9 cellular contexts compared by ENCODE assay signal in genomic region chr12:22018860-22019259, GRCh38. TPM values are rescaled to one million over a fixed set of nuclear protein-coding genes. Genes with fewer than 3 reads are reported as not detected.
A peak's percentile ranks its signal among the peaks of the same experiment; 100 is the strongest.
DNase-seq lines count a peak whose midpoint lies in the region; ATAC-seq, FAIRE-seq and TF ChIP-seq lines count a peak whose summit lies in the region.
"Had no signal": no experiment of that assay in that cellular context is flagged by ENCODE, and none has a peak within 500 bp of the region (broad histone marks: within the 10 kb centered on the region; RNA-seq: fewer than 3 reads in every experiment).

No MANE protein-coding gene starts in this region.

- no peak overlapping the region for H3K27ac ChIP-seq in DND-41 (ENCODE audit: low read length)

- no peaks in the 10 kb centered on the region for H4K20me1 ChIP-seq in DND-41 (ENCODE audit: insufficient read depth, low read length)
- H4K20me1 ChIP-seq in Loucy (ENCODE audit: insufficient read depth, low read length, poor library complexity, severe bottlenecking) = no peaks in the 10 kb centered on the region

- H3K4me1 ChIP-seq in DND-41 (ENCODE audit: insufficient read depth, low read length) = no peaks in the 10 kb centered on the region
- no peaks in the 10 kb centered on the region for H3K4me1 ChIP-seq in Loucy (ENCODE audit: insufficient read depth, low read length, poor library complexity, severe bottlenecking)

- peaks cover 8% of the 10 kb centered on the region for H3K4me1 Mint-ChIP-seq in osteocyte (ENCODE audit: unreplicated experiment)
- no peaks in the 10 kb centered on the region for H3K4me1 Mint-ChIP-seq in activated naive CD4-positive, alpha-beta T cell treated with anti-CD3 and anti-CD28 coated beads for 36 hours (ENCODE audit: low read depth)

- CTCF ChIA-PET in activated naive CD4-positive, alpha-beta T cell treated with anti-CD3 and anti-CD28 coated beads for 36 hours (lab: Charles Lee) = interaction anchor here (0.8 to 2.1 kb wide), 13 partner anchors 10 to 338 kb away, joined by 3 to 41 read pairs (median 3); no protein-coding TSS in a partner anchor

- H3K9me3 Mint-ChIP-seq in osteocyte (ENCODE audit: unreplicated experiment) = no peaks in the 10 kb centered on the region
- peaks cover 9% of the 10 kb centered on the region for H3K9me3 Mint-ChIP-seq in activated naive CD4-positive, alpha-beta T cell treated with anti-CD3 and anti-CD28 coated beads for 36 hours

- H3K9me2 ChIP-seq in Loucy (replicated peaks; ENCODE audit: low read depth, low read length) = no peaks in the 10 kb centered on the region

- H2AFZ ChIP-seq in DND-41 (ENCODE audit: low read depth, low read length) (no peak overlapping the region), Loucy (ENCODE audit: low read length) (no peak overlapping the region)

- TF ChIP-seq CTCF in DND-41 (IDR thresholded peaks at IDR 0.05; ENCODE audit: borderline replicate concordance, extremely low read depth, low read length, poor library complexity, severe bottlenecking) (peak; percentile 51), Loucy (conservative IDR thresholded peaks at IDR 0.05; ENCODE audit: low read length) (peak; percentile 72), osteocyte (IDR thresholded peaks at IDR 0.05) (peak; percentile 57)

- H3K79me2 ChIP-seq in DND-41 (ENCODE audit: insufficient read depth, low read length) (no peaks in the 10 kb centered on the region), Loucy (ENCODE audit: insufficient read depth, low read length) (no peaks in the 10 kb centered on the region)

- H3K9me3 ChIP-seq in DND-41 (ENCODE audit: insufficient read depth, low read length, severe bottlenecking) (peaks cover 9% of the 10 kb centered on the region), Loucy (ENCODE audit: insufficient read depth, low read depth, low read length) (peaks cover 6% of the 10 kb centered on the region; the same call in 1 of the 2 replicates)

- H3K4me2 ChIP-seq in DND-41 (ENCODE audit: insufficient read depth, low read length) (no peak overlapping the region), Loucy (ENCODE audit: low read depth, low read length, poor library complexity, severe bottlenecking) (no peak overlapping the region)

- H3K27me3 Mint-ChIP-seq in osteocyte (ENCODE audit: unreplicated experiment) = peaks cover 3% of the 10 kb centered on the region
- H3K27me3 Mint-ChIP-seq in activated naive CD4-positive, alpha-beta T cell treated with anti-CD3 and anti-CD28 coated beads for 36 hours (ENCODE audit: low read depth) = no peaks in the 10 kb centered on the region

- H3K36me3 Mint-ChIP-seq in osteocyte (ENCODE audit: unreplicated experiment) = no peaks in the 10 kb centered on the region
- no peaks in the 10 kb centered on the region for H3K36me3 Mint-ChIP-seq in activated naive CD4-positive, alpha-beta T cell treated with anti-CD3 and anti-CD28 coated beads for 36 hours (ENCODE audit: low read depth)

- H3K4me3 ChIP-seq in DND-41 (ENCODE audit: low read depth in 1 of 2, low read length in 2 of 2) (no peak overlapping the region), Loucy (ENCODE audit: low read length, poor library complexity, severe bottlenecking) (no peak overlapping the region)

- H3K4me3 Mint-ChIP-seq in osteocyte (ENCODE audit: unreplicated experiment) = no peak overlapping the region
- H3K4me3 Mint-ChIP-seq in activated naive CD4-positive, alpha-beta T cell treated with anti-CD3 and anti-CD28 coated beads for 36 hours = no peak overlapping the region

- no peak overlapping the region for H3K9ac ChIP-seq in DND-41 (ENCODE audit: low read depth, low read length)
- no peak overlapping the region for H3K9ac ChIP-seq in Loucy (ENCODE audit: low read depth, low read length, poor library complexity, severe bottlenecking)

- H3F3A ChIP-seq in Loucy (ENCODE audit: low read depth) = no peaks in the 10 kb centered on the region

- FAIRE-seq in colon (lab: Jason Lieb, UNC) = peak; percentile 62
- FAIRE-seq: HTR-8/SVneo had no signal

- H3K27me3 ChIP-seq in DND-41 (ENCODE audit: insufficient read depth, low read length, poor library complexity) = peaks cover 3% of the 10 kb centered on the region
- H3K27me3 ChIP-seq in Loucy (ENCODE audit: insufficient read depth, low read length, poor library complexity, severe bottlenecking) = no peaks in the 10 kb centered on the region

- intact Hi-C loops in posterior vena cava (cut with DNase I) = no loop called here
- intact Hi-C loops in activated naive CD4-positive, alpha-beta T cell treated with anti-CD3 and anti-CD28 coated beads for 36 hours (cut with micrococcal nuclease) = loop anchor here (1.0 to 5.0 kb wide), 2 partner anchors 321 to 412 kb away; no protein-coding TSS in a partner anchor

- H3K27ac Mint-ChIP-seq in osteocyte (ENCODE audit: unreplicated experiment) = no peak overlapping the region
- no peak overlapping the region for H3K27ac Mint-ChIP-seq in activated naive CD4-positive, alpha-beta T cell treated with anti-CD3 and anti-CD28 coated beads for 36 hours

- ATAC-seq in DND-41 (ENCODE audit: insufficient read depth, low read depth) = no peak
- ATAC-seq in HG03095 (IDR thresholded peaks at IDR 0.05; ENCODE audit: unreplicated experiment) = no peak
- ATAC-seq in GM21526 (IDR thresholded peaks at IDR 0.05; ENCODE audit: low FRiP score, unreplicated experiment) = no peak

- DNase-seq in DND-41 = no peak
- DNase-seq in osteocyte (ENCODE audit: extremely low spot score, unreplicated experiment) = no peak
- no peak for DNase-seq in posterior vena cava (ENCODE audit: low spot score)
- DNase-seq in activated naive CD4-positive, alpha-beta T cell treated with anti-CD3 and anti-CD28 coated beads for 36 hours = no peak

- H3K36me3 ChIP-seq in DND-41 (ENCODE audit: insufficient read depth, low read length) = no peaks in the 10 kb centered on the region
- H3K36me3 ChIP-seq in Loucy (ENCODE audit: insufficient read depth, low read length) = no peaks in the 10 kb centered on the region

RNA-seq across cellular contexts. Expression of gene CMAS, which starts 27.2 kb away (rescaled TPM):
- 21.8 and 22.5 TPM in 2 replicates for total RNA-seq in osteocyte
- total RNA-seq in posterior vena cava = 10 to 100 TPM; 28.8 to 42.1 TPM
- 10 to 100 TPM; 47.3 to 48.5 TPM for total RNA-seq in activated naive CD4-positive, alpha-beta T cell treated with anti-CD3 and anti-CD28 coated beads for 36 hours
